In the genomic region with DNA sequence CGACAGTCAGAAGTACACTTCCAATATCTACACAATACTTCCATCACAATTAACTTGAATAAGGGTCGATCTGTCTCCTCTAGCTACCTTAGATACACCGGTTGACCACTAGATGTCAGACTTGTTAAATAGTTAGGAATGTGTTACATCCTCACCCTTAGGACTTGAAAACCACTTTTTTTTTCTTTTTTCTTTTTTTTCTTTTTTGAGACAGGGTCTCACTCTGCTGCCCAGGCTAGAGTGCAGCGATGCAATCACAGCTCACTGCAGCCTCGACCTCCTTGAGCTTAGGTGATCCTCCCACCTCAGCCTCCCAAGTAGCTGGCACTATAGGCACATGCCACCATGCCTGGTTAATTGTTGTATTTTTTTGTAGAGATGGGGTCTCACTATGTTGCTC, we compare ENCODE assay signal across 8 cellular contexts.
DNase-seq lines count a peak whose midpoint lies in the region; ATAC-seq, FAIRE-seq and TF ChIP-seq lines count a peak whose summit lies in the region.

No MANE protein-coding gene starts in this region.

- no peaks in the 10 kb centered on the region for H3K9me3 ChIP-seq in kidney (ENCODE audit: control insufficient read depth in 1 of 2, low read length in 2 of 2)
- H3K9me3 ChIP-seq in upper lobe of right lung: no peaks in the 10 kb centered on the region

- H3K4me3 ChIP-seq in astrocyte of the cerebellum (ENCODE audit: low read depth, low read length) (no peak overlapping the region), kidney (ENCODE audit: low read length in 2 of 2) (no peak overlapping the region), upper lobe of right lung (no peak overlapping the region)

- H3K27ac ChIP-seq in kidney (ENCODE audit: low read depth in 2 of 2, low read length in 2 of 2) (no peak overlapping the region), upper lobe of right lung (no peak overlapping the region)

- H3K36me3 ChIP-seq in kidney (ENCODE audit: control insufficient read depth in 1 of 2, insufficient read depth in 2 of 2, low read length in 2 of 2): no peaks in the 10 kb centered on the region
- no peaks in the 10 kb centered on the region for H3K36me3 ChIP-seq in upper lobe of right lung

- no peaks in the 10 kb centered on the region for H3K27me3 ChIP-seq in upper lobe of right lung

- FAIRE-seq in GM19239 (lab: Jason Lieb, UNC) (no peak), kidney (lab: Jason Lieb, UNC) (peak; percentile 82)

- TF ChIP-seq CTCF in astrocyte of the cerebellum (IDR thresholded peaks at IDR 0.05; ENCODE audit: low read depth, low read length, missing control alignments): peak; percentile 65
- peak; percentile 56 for TF ChIP-seq CTCF in kidney (IDR thresholded peaks at IDR 0.05; ENCODE audit: borderline replicate concordance, extremely low read depth, insufficient read depth)
- peak; percentile 66 for TF ChIP-seq CTCF in upper lobe of right lung (IDR thresholded peaks at IDR 0.05)

- H3K4me1 ChIP-seq in kidney (ENCODE audit: control insufficient read depth in 1 of 2, insufficient read depth in 1 of 2, low read depth in 1 of 2, low read length in 2 of 2): no peaks in the 10 kb centered on the region
- H3K4me1 ChIP-seq in upper lobe of right lung: no peaks in the 10 kb centered on the region

- peak; percentile 92 for ATAC-seq in HG03159 (IDR thresholded peaks at IDR 0.05; ENCODE audit: unreplicated experiment)
- ATAC-seq in upper lobe of right lung: peak; percentile 66

- in situ Hi-C loops in astrocyte of the cerebellum (cut with HindIII; ENCODE audit: low sequenced_read_pairs): loop anchor here (25.0 kb wide), 1 partner anchor 205 kb away; no protein-coding TSS in a partner anchor

- DNase-seq in COLO829 (ENCODE audit: low spot score) (peak; percentile 88), GM19239 (ENCODE audit: insufficient read length, low spot score) (peak; percentile 23), NCI-H2171 (lab: John Stamatoyannopoulos, UW) (peak; percentile 4), astrocyte of the cerebellum (ENCODE audit: low read depth) (peak; percentile 40), kidney (no peak), upper lobe of right lung (no peak)
- no peak for DNase-seq in activated CD8-positive, alpha-beta memory T cell treated with anti-CD3 and anti-CD28 coated beads for 24 hours

- intact Hi-C loops in kidney (cut with DNase I): loop anchor here (10.0 kb wide), 1 partner anchor 212 kb away; no protein-coding TSS in a partner anchor
- intact Hi-C loops in upper lobe of right lung (cut with DNase I): no loop called here

- no peak overlapping the region for H3K9ac ChIP-seq in kidney (ENCODE audit: low read length in 2 of 2)

Comparison
In these comparisons a context has a peak if more than half of its experiments do, and no peak if none do; other contexts are left out.
1. DNase-seq: peak in COLO829 (single experiment), GM19239 (single experiment), NCI-H2171 (single experiment) and astrocyte of the cerebellum (single experiment); none in kidney (single experiment), upper lobe of right lung (single experiment) and activated CD8-positive, alpha-beta memory T cell treated with anti-CD3 and anti-CD28 coated beads for 24 hours (single experiment).
2. Peak in every context shown above with its lines, with median percentiles within 50 percentile points of each other: CTCF ChIP-seq.